In the genomic region with DNA sequence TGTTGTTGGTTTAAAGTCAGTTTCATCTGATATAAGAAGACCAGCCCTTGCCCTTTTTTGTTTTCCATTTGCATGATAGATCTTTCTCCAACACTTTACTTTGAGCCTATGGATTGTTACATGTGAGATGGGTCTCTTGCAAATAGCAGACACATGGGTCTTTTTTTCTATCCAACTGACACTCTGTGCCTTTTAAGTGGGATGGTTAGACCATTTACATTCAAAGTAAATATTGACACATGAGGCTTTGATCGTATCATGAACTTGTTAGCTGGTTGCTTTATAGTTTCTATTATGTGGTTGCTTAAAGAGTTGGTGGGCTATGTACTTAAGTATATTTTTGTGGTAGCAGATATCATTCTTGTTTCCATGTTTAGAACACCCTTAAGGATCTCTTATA, we compare ENCODE assay signal across 1 cellular context.
TF ChIP-seq lines count a peak whose summit lies in the region.

No MANE protein-coding gene starts in this region.

TF ChIP-seq in HepG2, 621 proteins besides CTCF, POLR2A, EP300 and RAD21 (continued from another document):
- TF ChIP-seq TBX3 (IDR thresholded peaks at IDR 0.05; ENCODE audit: borderline replicate concordance): 0 out of 2 replicates have a peak, but pooled peaks have one; percentile 20
- TF ChIP-seq, protein P1, sequence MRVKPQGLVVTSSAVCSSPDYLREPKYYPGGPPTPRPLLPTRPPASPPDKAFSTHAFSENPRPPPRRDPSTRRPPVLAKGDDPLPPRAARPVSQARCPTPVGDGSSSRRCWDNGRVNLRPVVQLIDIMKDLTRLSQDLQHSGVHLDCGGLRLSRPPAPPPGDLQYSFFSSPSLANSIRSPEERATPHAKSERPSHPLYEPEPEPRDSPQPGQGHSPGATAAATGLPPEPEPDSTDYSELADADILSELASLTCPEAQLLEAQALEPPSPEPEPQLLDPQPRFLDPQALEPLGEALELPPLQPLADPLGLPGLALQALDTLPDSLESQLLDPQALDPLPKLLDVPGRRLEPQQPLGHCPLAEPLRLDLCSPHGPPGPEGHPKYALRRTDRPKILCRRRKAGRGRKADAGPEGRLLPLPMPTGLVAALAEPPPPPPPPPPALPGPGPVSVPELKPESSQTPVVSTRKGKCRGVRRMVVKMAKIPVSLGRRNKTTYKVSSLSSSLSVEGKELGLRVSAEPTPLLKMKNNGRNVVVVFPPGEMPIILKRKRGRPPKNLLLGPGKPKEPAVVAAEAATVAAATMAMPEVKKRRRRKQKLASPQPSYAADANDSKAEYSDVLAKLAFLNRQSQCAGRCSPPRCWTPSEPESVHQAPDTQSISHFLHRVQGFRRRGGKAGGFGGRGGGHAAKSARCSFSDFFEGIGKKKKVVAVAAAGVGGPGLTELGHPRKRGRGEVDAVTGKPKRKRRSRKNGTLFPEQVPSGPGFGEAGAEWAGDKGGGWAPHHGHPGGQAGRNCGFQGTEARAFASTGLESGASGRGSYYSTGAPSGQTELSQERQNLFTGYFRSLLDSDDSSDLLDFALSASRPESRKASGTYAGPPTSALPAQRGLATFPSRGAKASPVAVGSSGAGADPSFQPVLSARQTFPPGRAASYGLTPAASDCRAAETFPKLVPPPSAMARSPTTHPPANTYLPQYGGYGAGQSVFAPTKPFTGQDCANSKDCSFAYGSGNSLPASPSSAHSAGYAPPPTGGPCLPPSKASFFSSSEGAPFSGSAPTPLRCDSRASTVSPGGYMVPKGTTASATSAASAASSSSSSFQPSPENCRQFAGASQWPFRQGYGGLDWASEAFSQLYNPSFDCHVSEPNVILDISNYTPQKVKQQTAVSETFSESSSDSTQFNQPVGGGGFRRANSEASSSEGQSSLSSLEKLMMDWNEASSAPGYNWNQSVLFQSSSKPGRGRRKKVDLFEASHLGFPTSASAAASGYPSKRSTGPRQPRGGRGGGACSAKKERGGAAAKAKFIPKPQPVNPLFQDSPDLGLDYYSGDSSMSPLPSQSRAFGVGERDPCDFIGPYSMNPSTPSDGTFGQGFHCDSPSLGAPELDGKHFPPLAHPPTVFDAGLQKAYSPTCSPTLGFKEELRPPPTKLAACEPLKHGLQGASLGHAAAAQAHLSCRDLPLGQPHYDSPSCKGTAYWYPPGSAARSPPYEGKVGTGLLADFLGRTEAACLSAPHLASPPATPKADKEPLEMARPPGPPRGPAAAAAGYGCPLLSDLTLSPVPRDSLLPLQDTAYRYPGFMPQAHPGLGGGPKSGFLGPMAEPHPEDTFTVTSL (CRISPR knock-in tag; IDR thresholded peaks at IDR 0.05; ENCODE audit: borderline replicate concordance): 0 out of 2 replicates have a peak, but pooled peaks have one; percentile 31
